In genomic region chr22:31229402-31230140, GRCh38 we compare ENCODE assay signal across 8 cellular contexts. TPM values are rescaled to one million over a fixed set of nuclear protein-coding genes. Genes with fewer than 3 reads are reported as not detected.
DNase-seq lines count a peak whose midpoint lies in the region; ATAC-seq and TF ChIP-seq lines count a peak whose summit lies in the region.

No MANE protein-coding gene starts in this region.

- ATAC-seq in GM19395 (IDR thresholded peaks at IDR 0.05; ENCODE audit: unreplicated experiment) = no peak

- H3K4me1 Mint-ChIP-seq in mesothelial cell of epicardium = peaks cover 4% of the 10 kb centered on the region

- H3K36me3 Mint-ChIP-seq in mesothelial cell of epicardium = peaks cover 4% of the 10 kb centered on the region

- H3K4me2 ChIP-seq in MM.1S (ENCODE audit: low read depth, low read length) = peak overlapping the region; percentile 52

- H3K4me1 ChIP-seq in BE2C (peaks cover 11% of the 10 kb centered on the region; the same call in 1 of the 2 replicates), MM.1S (ENCODE audit: low read length) (peaks cover 20% of the 10 kb centered on the region)

- H3K27me3 ChIP-seq in BE2C (no peaks in the 10 kb centered on the region), MM.1S (replicated peaks; ENCODE audit: insufficient read depth, low read length) (no peaks in the 10 kb centered on the region)

- no peaks in the 10 kb centered on the region for H3K9me3 ChIP-seq in BE2C
- no peaks in the 10 kb centered on the region for H3K9me3 ChIP-seq in MM.1S (replicated peaks; ENCODE audit: insufficient read depth, low read length)

- H3K9me2 ChIP-seq in MM.1S (replicated peaks; ENCODE audit: insufficient read depth, low read length) = no peaks in the 10 kb centered on the region

- peak overlapping the region; percentile 16; the same call in 1 of the 2 replicates for H3K9ac ChIP-seq in MM.1S (ENCODE audit: low read length)

- H2AFZ ChIP-seq in MM.1S (ENCODE audit: low read length) = peak overlapping the region; percentile 29; the same call in 1 of the 2 replicates

- peak overlapping the region; percentile 45 for H3K27ac Mint-ChIP-seq in mesothelial cell of epicardium

- no peaks in the 10 kb centered on the region for H3K9me3 Mint-ChIP-seq in mesothelial cell of epicardium

- H3K4me3 Mint-ChIP-seq in mesothelial cell of epicardium = no peak overlapping the region

- DNase-seq in BE2C (peak; percentile 40), MM.1S (peak; percentile 53), cerebellum (ENCODE audit: low spot score) (peak; percentile 76), mesothelial cell of epicardium (ENCODE audit: low spot score in 2 of 2, unreplicated experiment in 2 of 2) (no peak), NCI-H1436 (lab: John Stamatoyannopoulos, UW) (no peak), NCI-H2107 (lab: John Stamatoyannopoulos, UW) (no peak), D341Med (ENCODE audit: low spot score) (no peak)

- H3F3A ChIP-seq in MM.1S (ENCODE audit: insufficient read depth, low read length) = peaks cover 9% of the 10 kb centered on the region; the same call in 1 of the 2 replicates

- H3K79me2 ChIP-seq in MM.1S (ENCODE audit: low read length) = peaks cover 58% of the 10 kb centered on the region

- H3K27ac ChIP-seq in MM.1S (ENCODE audit: low read length) = peak overlapping the region; percentile 63

- no peaks in the 10 kb centered on the region for H3K27me3 Mint-ChIP-seq in mesothelial cell of epicardium (ENCODE audit: low read depth)

- no peak for TF ChIP-seq CTCF in BE2C (IDR thresholded peaks at IDR 0.05; ENCODE audit: low read depth, low read length)
- TF ChIP-seq CTCF in MM.1S (IDR thresholded peaks at IDR 0.05; ENCODE audit: low read length) = no peak
- TF ChIP-seq CTCF in mesothelial cell of epicardium (IDR thresholded peaks at IDR 0.05; ENCODE audit: unreplicated experiment) = no peak

- H3K4me3 ChIP-seq in BE2C (ENCODE audit: low read depth, low read length) (no peak overlapping the region), MM.1S (ENCODE audit: low read length) (peak overlapping the region; percentile 1; the same call in 1 of the 2 replicates)

- H4K20me1 ChIP-seq in MM.1S (ENCODE audit: insufficient read depth, low read length) = 0 out of 2 replicates have a peak, but pooled peaks cover under 1% of the 10 kb centered on the region

- no peaks in the 10 kb centered on the region for H3K36me3 ChIP-seq in BE2C
- no peaks in the 10 kb centered on the region for H3K36me3 ChIP-seq in MM.1S (replicated peaks; ENCODE audit: insufficient read depth, low read length)

RNA-seq across cellular contexts. Expression of gene LIMK2, which starts 17.5 kb away (rescaled TPM):
- 19.9 TPM for polyA plus RNA-seq in BE2C (2012; ENCODE audit: insufficient read depth, insufficient read length, low read depth)
- total RNA-seq in cerebellum = 30.6 TPM
- total RNA-seq in mesothelial cell of epicardium = 109 to 121 TPM (median 117 TPM) in 3 replicates

Comparison
In these comparisons a context has a peak if more than half of its experiments do, and no peak if none do; other contexts are left out.
1. DNase-seq: peak in BE2C (single experiment), MM.1S (single experiment) and cerebellum (single experiment); none in mesothelial cell of epicardium (0 of 2), NCI-H1436 (single experiment), NCI-H2107 (single experiment) and D341Med (single experiment).